Comparison of ENCODE assay signal across 19 cellular contexts in the genomic region with DNA sequence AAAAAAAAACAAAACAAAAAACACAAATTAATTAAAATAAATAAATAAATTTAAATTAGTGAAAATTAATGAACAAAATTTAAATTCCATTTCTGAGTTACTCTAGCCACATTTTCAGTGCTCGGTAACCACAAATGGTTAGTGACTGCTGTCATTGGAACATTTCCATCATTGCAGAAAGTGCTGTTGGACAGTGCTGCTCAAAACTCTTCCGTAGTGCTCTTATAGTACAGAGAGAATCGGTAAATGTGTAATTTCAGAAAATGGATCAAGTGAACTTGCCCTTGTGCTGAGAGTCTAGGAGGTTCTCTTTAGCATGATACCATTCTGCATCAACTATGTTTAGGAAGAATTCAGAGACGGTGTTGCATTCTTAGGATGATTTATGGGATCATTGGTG. TPM values are rescaled to one million over a fixed set of nuclear protein-coding genes. Genes with fewer than 3 reads are reported as not detected.
DNase-seq lines count a peak whose midpoint lies in the region; ATAC-seq and TF ChIP-seq lines count a peak whose summit lies in the region.
"Had no signal": no experiment of that assay in that cellular context is flagged by ENCODE, and none has a peak within 500 bp of the region (broad histone marks: within the 10 kb centered on the region; RNA-seq: fewer than 3 reads in every experiment).

No MANE protein-coding gene starts in this region.

- H3K27me3 ChIP-seq in DND-41 (ENCODE audit: insufficient read depth, low read length, poor library complexity) (no peaks in the 10 kb centered on the region), Panc1 (ENCODE audit: control insufficient read depth, insufficient read depth, low read length) (no peaks in the 10 kb centered on the region), fibroblast of lung (ENCODE audit: control insufficient read depth, insufficient read depth, low read length) (no peaks in the 10 kb centered on the region), BE2C (no peaks in the 10 kb centered on the region)
- H3K27me3 ChIP-seq: MG63 had no signal

- H3K36me3 Mint-ChIP-seq in activated CD4-positive, alpha-beta memory T cell treated with anti-CD3 and anti-CD28 coated beads for 36 hours, result peaks cover 21% of the 10 kb centered on the region
- H3K36me3 Mint-ChIP-seq in activated CD4-positive, alpha-beta memory T cell treated with anti-CD3 and anti-CD28 coated beads, Interleukin-2, amount 10 ng/mL, durations not matched to agents 7 days and 5 days (ENCODE audit: low read depth), result peaks cover 32% of the 10 kb centered on the region

- peaks cover 96% of the 10 kb centered on the region for H3K79me2 ChIP-seq in DND-41 (ENCODE audit: insufficient read depth, low read length)
- peaks cover 33% of the 10 kb centered on the region for H3K79me2 ChIP-seq in fibroblast of lung (ENCODE audit: control insufficient read depth, insufficient read depth, low read length)

- BruUV-seq in Panc1 (replicated peaks; lab: Mats Ljungman, UMichigan), result no TSS peak

- H2AFZ ChIP-seq in DND-41 (ENCODE audit: low read depth, low read length), result no peak overlapping the region
- H2AFZ ChIP-seq in fibroblast of lung (ENCODE audit: low read length), result no peak overlapping the region
- H2AFZ ChIP-seq: PC-9 had no signal

- in situ Hi-C loops in Panc1 (cut with HindIII; ENCODE audit: low pct_unique_long_range_greater_than_20kb, low sequenced_read_pairs), result no loop called here

- ATAC-seq in DND-41 (ENCODE audit: insufficient read depth, low read depth) (no peak), Panc1 (no peak), GM19035 (IDR thresholded peaks at IDR 0.05; ENCODE audit: unreplicated experiment) (no peak)
- ATAC-seq: A549, HepG2 had no signal

- no peaks in the 10 kb centered on the region for H3K27me3 Mint-ChIP-seq in activated CD4-positive, alpha-beta memory T cell treated with anti-CD3 and anti-CD28 coated beads for 36 hours
- no peaks in the 10 kb centered on the region for H3K27me3 Mint-ChIP-seq in activated CD4-positive, alpha-beta memory T cell treated with anti-CD3 and anti-CD28 coated beads, Interleukin-2, amount 10 ng/mL, durations not matched to agents 7 days and 5 days

- H3K4me3 Mint-ChIP-seq in activated CD4-positive, alpha-beta memory T cell treated with anti-CD3 and anti-CD28 coated beads for 36 hours, result no peak overlapping the region
- H3K4me3 Mint-ChIP-seq in activated CD4-positive, alpha-beta memory T cell treated with anti-CD3 and anti-CD28 coated beads, Interleukin-2, amount 10 ng/mL, durations not matched to agents 7 days and 5 days, result no peak overlapping the region
- H3K4me3 Mint-ChIP-seq: CD14-positive monocyte had no signal

- no peak for TF ChIP-seq CTCF in DND-41 (IDR thresholded peaks at IDR 0.05; ENCODE audit: borderline replicate concordance, extremely low read depth, low read length, poor library complexity, severe bottlenecking)
- TF ChIP-seq CTCF in Panc1 (IDR thresholded peaks at IDR 0.05), result no peak
- TF ChIP-seq CTCF in fibroblast of lung (conservative IDR thresholded peaks at IDR 0.05 in 1 of 2, IDR thresholded peaks at IDR 0.05 in 1 of 2; ENCODE audit: low read depth in 1 of 2, low read length in 2 of 2), result no peak
- no peak for TF ChIP-seq CTCF in BE2C (IDR thresholded peaks at IDR 0.05; ENCODE audit: low read depth, low read length)

- H3K4me3 ChIP-seq in DND-41 (ENCODE audit: low read depth in 1 of 2, low read length in 2 of 2) (no peak overlapping the region), Panc1 (ENCODE audit: low read depth in 2 of 2, low read length in 2 of 2) (no peak overlapping the region), fibroblast of lung (replicated peaks in 1 of 4; ENCODE audit: control extremely low read depth in 1 of 4, insufficient read depth in 1 of 4, low read depth in 3 of 4, low read length in 4 of 4) (no peak overlapping the region), BE2C (ENCODE audit: low read depth, low read length) (no peak overlapping the region)
- H3K4me3 ChIP-seq: A549, MG63, PC-9 had no signal

- H3K27ac ChIP-seq in DND-41 (ENCODE audit: low read length), result peak overlapping the region; percentile 15
- H3K27ac ChIP-seq in Panc1 (ENCODE audit: low read length), result peak overlapping the region; percentile 41; the same call in 1 of the 2 replicates
- H3K27ac ChIP-seq in fibroblast of lung (ENCODE audit: insufficient read depth, low read length), result peak overlapping the region; percentile 16
- H3K27ac ChIP-seq: A549, KMS-11, PC-9 had no signal

- 0 out of 2 replicates have a peak overlapping the region, but pooled peaks have one; percentile 5 for H3K4me2 ChIP-seq in DND-41 (ENCODE audit: insufficient read depth, low read length)
- peak overlapping the region; percentile 23 for H3K4me2 ChIP-seq in fibroblast of lung (ENCODE audit: extremely low read depth, insufficient read depth, low read length)
- H3K4me2 ChIP-seq: A549, KMS-11, PC-9 had no signal

- peak overlapping the region; percentile 85 for H3K27ac Mint-ChIP-seq in activated CD4-positive, alpha-beta memory T cell treated with anti-CD3 and anti-CD28 coated beads for 36 hours
- no peak overlapping the region for H3K27ac Mint-ChIP-seq in activated CD4-positive, alpha-beta memory T cell treated with anti-CD3 and anti-CD28 coated beads, Interleukin-2, amount 10 ng/mL, durations not matched to agents 7 days and 5 days

- peaks cover 38% of the 10 kb centered on the region for H3K4me1 Mint-ChIP-seq in activated CD4-positive, alpha-beta memory T cell treated with anti-CD3 and anti-CD28 coated beads for 36 hours (ENCODE audit: low read depth)
- peaks cover 26% of the 10 kb centered on the region for H3K4me1 Mint-ChIP-seq in activated CD4-positive, alpha-beta memory T cell treated with anti-CD3 and anti-CD28 coated beads, Interleukin-2, amount 10 ng/mL, durations not matched to agents 7 days and 5 days

- POLR2A ChIA-PET in activated CD4-positive, alpha-beta memory T cell treated with anti-CD3 and anti-CD28 coated beads for 36 hours (lab: Charles Lee), result interaction anchor here (0.9 to 1.9 kb wide), 6 partner anchors 11 to 88 kb away, joined by 3 to 13 read pairs (median 3); no protein-coding TSS in a partner anchor
- POLR2A ChIA-PET in activated CD4-positive, alpha-beta memory T cell treated with anti-CD3 and anti-CD28 coated beads, Interleukin-2, amount 10 ng/mL, durations not matched to agents 7 days and 5 days (lab: Charles Lee), result no interaction called here
- POLR2A ChIA-PET in Panc1 (lab: Charles Lee), result no interaction called here

- H3K4me1 ChIP-seq in DND-41 (ENCODE audit: insufficient read depth, low read length), result peaks cover 42% of the 10 kb centered on the region
- H3K4me1 ChIP-seq in Panc1 (ENCODE audit: control insufficient read depth, insufficient read depth, low read length), result peaks cover 37% of the 10 kb centered on the region
- H3K4me1 ChIP-seq in fibroblast of lung (ENCODE audit: control insufficient read depth, extremely low read depth, insufficient read depth, low read length), result peaks cover 17% of the 10 kb centered on the region
- H3K4me1 ChIP-seq in BE2C, result no peaks in the 10 kb centered on the region

- H4K20me1 ChIP-seq in DND-41 (ENCODE audit: insufficient read depth, low read length) (peaks cover 53% of the 10 kb centered on the region), fibroblast of lung (ENCODE audit: control insufficient read depth, extremely low read depth, insufficient read depth, low read length) (no peaks in the 10 kb centered on the region)

- H3K36me3 ChIP-seq in DND-41 (ENCODE audit: insufficient read depth, low read length) (peaks cover 55% of the 10 kb centered on the region), Panc1 (ENCODE audit: control insufficient read depth, insufficient read depth, low read length) (no peaks in the 10 kb centered on the region), fibroblast of lung (ENCODE audit: control insufficient read depth, insufficient read depth, low read length) (no peaks in the 10 kb centered on the region), BE2C (no peaks in the 10 kb centered on the region; the same call in 1 of the 2 replicates)
- H3K36me3 ChIP-seq: MG63 had no signal

- peaks cover 21% of the 10 kb centered on the region for H3K9me3 Mint-ChIP-seq in activated CD4-positive, alpha-beta memory T cell treated with anti-CD3 and anti-CD28 coated beads for 36 hours
- peaks cover 15% of the 10 kb centered on the region for H3K9me3 Mint-ChIP-seq in activated CD4-positive, alpha-beta memory T cell treated with anti-CD3 and anti-CD28 coated beads, Interleukin-2, amount 10 ng/mL, durations not matched to agents 7 days and 5 days

- intact Hi-C loops in activated CD4-positive, alpha-beta memory T cell treated with anti-CD3 and anti-CD28 coated beads for 36 hours (cut with micrococcal nuclease), result no loop called here
- intact Hi-C loops in Panc1 (cut with micrococcal nuclease; ENCODE audit: unreplicated experiment), result no loop called here

- peaks cover 19% of the 10 kb centered on the region for H3K9me3 ChIP-seq in DND-41 (ENCODE audit: insufficient read depth, low read length, severe bottlenecking)
- peaks cover 6% of the 10 kb centered on the region; the same call in 1 of the 2 replicates for H3K9me3 ChIP-seq in Panc1 (ENCODE audit: control insufficient read depth, insufficient read depth, low read depth, low read length)
- no peaks in the 10 kb centered on the region for H3K9me3 ChIP-seq in fibroblast of lung (ENCODE audit: control insufficient read depth, insufficient read depth, low read depth, low read length)
- H3K9me3 ChIP-seq in BE2C, result no peaks in the 10 kb centered on the region

- DNase-seq in activated CD4-positive, alpha-beta memory T cell treated with anti-CD3 and anti-CD28 coated beads for 36 hours, result no peak
- no peak for DNase-seq in activated CD4-positive, alpha-beta memory T cell treated with anti-CD3 and anti-CD28 coated beads, Interleukin-2, amount 10 ng/mL, durations not matched to agents 7 days and 5 days
- DNase-seq in DND-41 (no peak), Panc1 (ENCODE audit: low read depth, low spot score) (no peak), fibroblast of lung (ENCODE audit: low read depth in 2 of 2) (peak in 1 of 2 donors; percentile 44), BE2C (no peak)
- DNase-seq: COR-L47, DMS153, H7, MG63, NCI-H1092 treated with DMSO at 0.1 percent for 48 hours, NCI-H2081 treated with DMSO at 0.1 percent for 48 hours, NCI-H510A treated with DMSO at 0.1 percent for 48 hours, PC-9 had no signal

- H3K9ac ChIP-seq in DND-41 (ENCODE audit: low read depth, low read length) (no peak overlapping the region), fibroblast of lung (ENCODE audit: insufficient read depth, low read length) (no peak overlapping the region)
- H3K9ac ChIP-seq: KMS-11 had no signal

- CTCF ChIA-PET in activated CD4-positive, alpha-beta memory T cell treated with anti-CD3 and anti-CD28 coated beads for 36 hours (lab: Charles Lee), result interaction anchor here (1.0 to 1.3 kb wide), 2 partner anchors 10 to 24 kb away, joined by 4 read pairs; a partner anchor contains a TSS
- CTCF ChIA-PET in activated CD4-positive, alpha-beta memory T cell treated with anti-CD3 and anti-CD28 coated beads, Interleukin-2, amount 10 ng/mL, durations not matched to agents 7 days and 5 days (lab: Charles Lee), result no interaction called here
- CTCF ChIA-PET in Panc1 (lab: Charles Lee), result no interaction called here

RNA-seq across cellular contexts. Expression of a gene that starts 23.7 kb away (rescaled TPM):
- 10 to 100 TPM; 40.9 to 45.6 TPM for total RNA-seq in activated CD4-positive, alpha-beta memory T cell treated with anti-CD3 and anti-CD28 coated beads for 36 hours
- 10 to 100 TPM; 22.7 to 25.3 TPM for total RNA-seq in activated CD4-positive, alpha-beta memory T cell treated with anti-CD3 and anti-CD28 coated beads, Interleukin-2, amount 10 ng/mL, durations not matched to agents 7 days and 5 days
- total RNA-seq in Panc1 (2021; ENCODE audit: unreplicated experiment) (52.3 TPM), fibroblast of lung (18.0 and 21.1 TPM in 2 replicates)
- 31.5 TPM for polyA plus RNA-seq in Panc1 (2012; ENCODE audit: insufficient read length)
- 21.0 and 22.8 TPM in 2 replicates for polyA plus RNA-seq in fibroblast of lung
- polyA plus RNA-seq in fibroblast of lung (2012), result 28.5 and 30.5 TPM in 2 replicates
- 29.6 and 32.9 TPM in 2 replicates for polyA minus RNA-seq in fibroblast of lung (ENCODE audit: low replicate concordance)
- 30.9 TPM for polyA plus RNA-seq in BE2C (2012; ENCODE audit: insufficient read depth, insufficient read length, low read depth)

RNA-seq across cellular contexts. Expression of a gene that starts 37.6 kb away (rescaled TPM):
- total RNA-seq in activated CD4-positive, alpha-beta memory T cell treated with anti-CD3 and anti-CD28 coated beads for 36 hours, result 10 to 100 TPM; 63.5 to 65.7 TPM
- total RNA-seq in activated CD4-positive, alpha-beta memory T cell treated with anti-CD3 and anti-CD28 coated beads, Interleukin-2, amount 10 ng/mL, durations not matched to agents 7 days and 5 days, result 10 to 100 TPM; 67.1 to 72.3 TPM
- total RNA-seq in Panc1 (2021; ENCODE audit: unreplicated experiment) (58.7 TPM), fibroblast of lung (14.9 and 16.0 TPM in 2 replicates)
- polyA plus RNA-seq in Panc1 (2012; ENCODE audit: insufficient read length), result 42.7 TPM
- 30.2 and 33.7 TPM in 2 replicates for polyA plus RNA-seq in fibroblast of lung
- polyA plus RNA-seq in fibroblast of lung (2012), result 18.0 and 19.2 TPM in 2 replicates
- 75.2 and 88.5 TPM in 2 replicates for polyA minus RNA-seq in fibroblast of lung (ENCODE audit: low replicate concordance)
- 43.5 TPM for polyA plus RNA-seq in BE2C (2012; ENCODE audit: insufficient read depth, insufficient read length, low read depth)
